In the genomic region with DNA sequence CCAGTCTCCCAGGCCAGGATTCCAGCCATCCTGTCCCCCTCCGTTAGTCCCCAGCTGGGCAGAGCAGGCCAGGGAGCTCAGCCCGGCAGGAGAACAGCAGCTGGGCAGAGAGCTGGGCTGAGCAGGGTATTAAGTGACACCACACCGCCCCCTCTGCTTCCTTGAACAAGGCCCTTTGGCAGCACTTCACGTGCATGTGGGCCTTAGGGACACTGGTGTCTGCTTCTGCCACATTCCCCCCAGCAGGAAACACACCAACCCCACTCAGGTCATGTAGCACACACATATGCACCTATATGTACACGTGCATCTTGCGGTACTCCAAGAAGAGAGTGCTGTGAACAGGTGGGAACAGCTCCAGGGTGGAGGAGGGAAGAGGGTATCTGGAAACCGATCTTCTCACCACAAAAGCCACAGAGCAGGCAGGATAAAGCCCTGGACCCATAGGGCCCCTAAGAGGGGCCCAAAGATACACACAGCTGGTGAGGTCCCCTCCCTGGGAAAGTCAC, we compare ENCODE assay signal across 9 cellular contexts. TPM values are rescaled to one million over a fixed set of nuclear protein-coding genes. Genes with fewer than 3 reads are reported as not detected.
DNase-seq lines count a peak whose midpoint lies in the region; ATAC-seq and TF ChIP-seq lines count a peak whose summit lies in the region.
"Had no signal": no experiment of that assay in that cellular context is flagged by ENCODE, and none has a peak within 500 bp of the region (broad histone marks: within the 10 kb centered on the region; RNA-seq: fewer than 3 reads in every experiment).

No MANE protein-coding gene starts in this region.

- H3K4me3 ChIP-seq in cardiac muscle cell (no peak overlapping the region), upper lobe of right lung (no peak overlapping the region), MM.1S (ENCODE audit: low read length) (no peak overlapping the region)

- DNase-seq in cardiac muscle cell (ENCODE audit: low read depth in 1 of 2, low spot score in 1 of 2) (peak in 1 of 2 donors; percentile 48), Right ventricle myocardium inferior (ENCODE audit: missing footprints) (no peak), SK-N-DZ (ENCODE audit: low spot score) (peak; percentile 14), hepatic stellate cell (ENCODE audit: low spot score) (peak; percentile 74), upper lobe of right lung (no peak), NCI-H146 treated with DMSO at 0.1 percent for 48 hours (lab: John Stamatoyannopoulos, UW; ENCODE audit: unreplicated experiment) (no peak), MM.1S (no peak)
- DNase-seq in activated CD8-positive, alpha-beta memory T cell treated with anti-CD3 and anti-CD28 coated beads for 24 hours, result no peak

- H3K9me3 ChIP-seq in cardiac muscle cell (ENCODE audit: low read depth) (no peaks in the 10 kb centered on the region), upper lobe of right lung (no peaks in the 10 kb centered on the region), MM.1S (replicated peaks; ENCODE audit: insufficient read depth, low read length) (no peaks in the 10 kb centered on the region)

- no peaks in the 10 kb centered on the region for H4K20me1 ChIP-seq in MM.1S (ENCODE audit: insufficient read depth, low read length)

- no peak overlapping the region for H3K9ac ChIP-seq in MM.1S (ENCODE audit: low read length)

- no peak for TF ChIP-seq CTCF in cardiac muscle cell (IDR thresholded peaks at IDR 0.05; ENCODE audit: low read depth, low read length)
- no peak for TF ChIP-seq CTCF in upper lobe of right lung (IDR thresholded peaks at IDR 0.05)
- no peak for TF ChIP-seq CTCF in MM.1S (IDR thresholded peaks at IDR 0.05; ENCODE audit: low read length)

- ATAC-seq in Right ventricle myocardium inferior (no peak), upper lobe of right lung (no peak)

- H3K4me1 ChIP-seq in cardiac muscle cell (ENCODE audit: low read depth) (peaks cover 50% of the 10 kb centered on the region), upper lobe of right lung (peaks cover 57% of the 10 kb centered on the region), MM.1S (ENCODE audit: low read length) (no peaks in the 10 kb centered on the region)

- no peaks in the 10 kb centered on the region for H3K9me2 ChIP-seq in MM.1S (replicated peaks; ENCODE audit: insufficient read depth, low read length)

- H3K27me3 ChIP-seq in cardiac muscle cell (no peaks in the 10 kb centered on the region), upper lobe of right lung (no peaks in the 10 kb centered on the region), MM.1S (replicated peaks; ENCODE audit: insufficient read depth, low read length) (peaks cover 87% of the 10 kb centered on the region)

- H3F3A ChIP-seq in MM.1S (ENCODE audit: insufficient read depth, low read length), result no peaks in the 10 kb centered on the region

- H3K4me2 ChIP-seq in MM.1S (ENCODE audit: low read depth, low read length), result no peak overlapping the region

- intact Hi-C loops in Right ventricle myocardium inferior (cut with DNase I), result no loop called here
- intact Hi-C loops in upper lobe of right lung (cut with DNase I), result no loop called here

- no peak overlapping the region for H2AFZ ChIP-seq in MM.1S (ENCODE audit: low read length)

- H3K36me3 ChIP-seq in cardiac muscle cell, result peaks cover 7% of the 10 kb centered on the region
- H3K36me3 ChIP-seq in upper lobe of right lung, result peaks cover 34% of the 10 kb centered on the region
- no peaks in the 10 kb centered on the region for H3K36me3 ChIP-seq in MM.1S (replicated peaks; ENCODE audit: insufficient read depth, low read length)

- H3K27ac ChIP-seq in cardiac muscle cell (peak overlapping the region; percentile 11), upper lobe of right lung (peak overlapping the region; percentile 89), MM.1S (ENCODE audit: low read length) (no peak overlapping the region)
- H3K27ac ChIP-seq: C4-2B had no signal

- no peaks in the 10 kb centered on the region for H3K79me2 ChIP-seq in MM.1S (ENCODE audit: low read length)

RNA-seq across cellular contexts. Expression of a gene that starts 4.6 kb away (rescaled TPM):
- 21.6 and 26.2 TPM in 2 replicates for total RNA-seq in cardiac muscle cell
- polyA plus RNA-seq in cardiac muscle cell, result 9.8 and 14.0 TPM in 2 replicates
- 7.3 TPM for total RNA-seq in Right ventricle myocardium inferior
- 0.08 TPM in 1 of 2 replicates, not detected in the other for polyA plus RNA-seq in SK-N-DZ (2014; cell fraction: cytosol; rRNA removed)
- 0.05 TPM in 1 of 2 replicates, not detected in the other for polyA plus RNA-seq in SK-N-DZ (2014; cell fraction: nucleus; rRNA removed)
- 44.8 TPM for total RNA-seq in upper lobe of right lung

Comparison
In these comparisons a context has a peak if more than half of its experiments do, and no peak if none do; other contexts are left out.
1. DNase-seq: peak in SK-N-DZ (single experiment) and hepatic stellate cell (single experiment); none in Right ventricle myocardium inferior (single experiment), upper lobe of right lung (single experiment), activated CD8-positive, alpha-beta memory T cell treated with anti-CD3 and anti-CD28 coated beads for 24 hours (single experiment), NCI-H146 treated with DMSO at 0.1 percent for 48 hours (single experiment) and MM.1S (single experiment).